Comparison of ENCODE assay signal across 25 cellular contexts in genomic region chr2:198387677-198388076, GRCh38.
"Had no signal": no experiment of that assay in that cellular context is flagged by ENCODE, and none has a peak within 500 bp of the region (broad histone marks: within the 10 kb centered on the region; RNA-seq: fewer than 3 reads in every experiment).

No MANE protein-coding gene starts in this region.

- H3K36me3 ChIP-seq: stomach, suprapubic skin, thoracic aorta, thyroid gland, tibial artery, tibial nerve, transverse colon, upper lobe of left lung, upper lobe of right lung, uterus, vagina had no signal

- H3K4me1 ChIP-seq: stomach, suprapubic skin, testis, thyroid gland, tibial artery, tibial nerve, upper lobe of left lung, upper lobe of right lung, uterus, vagina had no signal

- ATAC-seq: stimulated activated effector memory CD8-positive, alpha-beta T cell treated with anti-CD3 and anti-CD28 coated beads, Interleukin-12 subunit alpha, Interleukin-12 subunit beta, amount 100 ng/mL, for 72 hours; stimulated activated naive B cell treated with anti-CD40 and anti-IgM and Interleukin-4, amounts not matched to agents 10 μg/mL and 1 μg/mL and 100 μg/mL, for 72 hours; stimulated activated naive CD8-positive, alpha-beta T cell treated with anti-CD3 and anti-CD28 coated beads, Interleukin-15, amount 100 ng/mL, for 72 hours; stimulated activated naive CD8-positive, alpha-beta T cell treated with anti-CD3 and anti-CD28 coated beads, Interleukin-15, Interleukin-2, amounts not matched to agents 100 U/mL and 50 U/mL, for 24 hours; upper lobe of right lung had no signal

- H3K9me3 ChIP-seq: stomach, suprapubic skin, testis, thoracic aorta, thyroid gland, tibial artery, tibial nerve, transverse colon, upper lobe of left lung, upper lobe of right lung, uterus, vagina had no signal

- H3K4me3 ChIP-seq: stomach, suprapubic skin, testis, thoracic aorta, thyroid gland, tibial artery, tibial nerve, transverse colon, upper lobe of left lung, upper lobe of right lung, uterus, vagina had no signal

- DNase-seq: stimulated activated CD4-positive, alpha-beta T cell treated with anti-CD3 and anti-CD28 coated beads, Interleukin-2, amount 100 ng/mL, for 48 hours; stimulated activated CD4-positive, alpha-beta T cell treated with anti-CD3 and anti-CD28 coated beads, Interleukin-4, amount 100 ng/mL, for 1 hour; stimulated activated CD4-positive, alpha-beta T cell treated with anti-CD3 and anti-CD28 coated beads, Interleukin-4, amount 100 ng/mL, for 24 hours; stimulated activated CD4-positive, alpha-beta T cell treated with anti-CD3 and anti-CD28 coated beads, Interleukin-4, amount 100 ng/mL, for 4 hours; stimulated activated CD8-positive, alpha-beta memory T cell treated with anti-CD3 and anti-CD28 coated beads, Interleukin-4, amount 100 ng/mL, for 48 hours; stimulated activated naive B cell treated with anti-CD40 and anti-IgM and Interleukin-4, amounts not matched to agents 10 μg/mL and 1 μg/mL and 100 μg/mL, for 72 hours; stimulated activated naive CD4-positive, alpha-beta T cell; stimulated activated naive CD4-positive, alpha-beta T cell treated with Interleukin-2 at 50 U/mL for 16 hours; stimulated activated naive CD8-positive, alpha-beta T cell treated with anti-CD3 and anti-CD28 coated beads, Interleukin-15, amount 100 ng/mL, for 72 hours; stimulated activated naive CD8-positive, alpha-beta T cell treated with anti-CD3 and anti-CD28 coated beads, Interleukin-15, Interleukin-2, amounts not matched to agents 100 U/mL and 50 U/mL, for 24 hours; stomach; substantia nigra; testis; thyroid gland; tibial artery; transverse colon; trophoblast cell; upper lobe of left lung; upper lobe of right lung; uterus had no signal
